8 cellular contexts compared by ENCODE assay signal in genomic region chr6:25279748-25280616, GRCh38. TPM values are rescaled to one million over a fixed set of nuclear protein-coding genes. Genes with fewer than 3 reads are reported as not detected.
DNase-seq lines count a peak whose midpoint lies in the region; ATAC-seq, FAIRE-seq and TF ChIP-seq lines count a peak whose summit lies in the region.

No MANE protein-coding gene starts in this region.

- H3K4me1 Mint-ChIP-seq in GM23338: peaks cover 37% of the 10 kb centered on the region
- peaks cover 30% of the 10 kb centered on the region for H3K4me1 Mint-ChIP-seq in stimulated activated memory B cell treated with anti-CD40 and anti-IgM and Interleukin-4, amounts not matched to agents 10 μg/mL and 1 μg/mL and 100 μg/mL, for 72 hours

- H3F3A ChIP-seq in GM23338 (replicated peaks; ENCODE audit: low read depth): 0 out of 2 replicates have a peak, but pooled peaks cover 6% of the 10 kb centered on the region

- no peaks in the 10 kb centered on the region for H3K27me3 ChIP-seq in GM23338 (ENCODE audit: insufficient read depth)
- H3K27me3 ChIP-seq in SJCRH30: no peaks in the 10 kb centered on the region
- no peaks in the 10 kb centered on the region for H3K27me3 ChIP-seq in bronchial epithelial cell (ENCODE audit: control insufficient read depth, insufficient read depth, low read length)

- TF ChIP-seq CTCF in C4-2B (conservative IDR thresholded peaks at IDR 0.05) (no peak), GM23338 (conservative IDR thresholded peaks at IDR 0.05; ENCODE audit: low read depth in 2 of 2) (no peak), bronchial epithelial cell (IDR thresholded peaks at IDR 0.05; ENCODE audit: insufficient read depth, low read length, severe bottlenecking) (no peak)

- H2AFZ ChIP-seq in GM23338: peak overlapping the region; percentile 79

- H3K9me3 ChIP-seq in SJCRH30 (replicated peaks): no peaks in the 10 kb centered on the region

- DNase-seq in GM23338 (ENCODE audit: low spot score) (peak; percentile 89), SJCRH30 (no peak), bronchial epithelial cell (ENCODE audit: low read depth) (no peak), left lobe of liver (ENCODE audit: low spot score) (peak; percentile 46), SIG-M5 treated with dmso at 0.1 percent for 504 hours (lab: John Stamatoyannopoulos, UW; ENCODE audit: unreplicated experiment) (no peak)

- no peaks in the 10 kb centered on the region for H3K9me3 Mint-ChIP-seq in GM23338
- H3K9me3 Mint-ChIP-seq in stimulated activated memory B cell treated with anti-CD40 and anti-IgM and Interleukin-4, amounts not matched to agents 10 μg/mL and 1 μg/mL and 100 μg/mL, for 72 hours: no peaks in the 10 kb centered on the region

- no peak for FAIRE-seq in bronchial epithelial cell (lab: Jason Lieb, UNC)

- ATAC-seq in GM23338 (peak; percentile 58), left lobe of liver (peak; percentile 16), GM21390 (IDR thresholded peaks at IDR 0.05; ENCODE audit: unreplicated experiment) (no peak)
- peak; percentile 44 for ATAC-seq in stimulated activated memory B cell treated with anti-CD40 and anti-IgM and Interleukin-4, amounts not matched to agents 10 μg/mL and 1 μg/mL and 100 μg/mL, for 72 hours

- peaks cover 50% of the 10 kb centered on the region for H3K79me2 ChIP-seq in GM23338 (replicated peaks; ENCODE audit: insufficient read depth)

- H3K4me3 Mint-ChIP-seq in GM23338: peak overlapping the region; percentile 95
- peak overlapping the region; percentile 85 for H3K4me3 Mint-ChIP-seq in stimulated activated memory B cell treated with anti-CD40 and anti-IgM and Interleukin-4, amounts not matched to agents 10 μg/mL and 1 μg/mL and 100 μg/mL, for 72 hours

- H3K36me3 ChIP-seq in GM23338 (ENCODE audit: insufficient read depth) (no peaks in the 10 kb centered on the region), SJCRH30 (no peaks in the 10 kb centered on the region), bronchial epithelial cell (ENCODE audit: control insufficient read depth, insufficient read depth, low read length) (no peaks in the 10 kb centered on the region)

- no peaks in the 10 kb centered on the region for H3K9me2 ChIP-seq in GM23338 (ENCODE audit: insufficient read depth)

- H3K27ac Mint-ChIP-seq in GM23338: peak overlapping the region; percentile 94
- H3K27ac Mint-ChIP-seq in stimulated activated memory B cell treated with anti-CD40 and anti-IgM and Interleukin-4, amounts not matched to agents 10 μg/mL and 1 μg/mL and 100 μg/mL, for 72 hours: peak overlapping the region; percentile 72

- peaks cover 15% of the 10 kb centered on the region for H3K27me3 Mint-ChIP-seq in GM23338 (ENCODE audit: insufficient read depth, low read depth, poor library complexity)
- peaks cover 1% of the 10 kb centered on the region for H3K27me3 Mint-ChIP-seq in stimulated activated memory B cell treated with anti-CD40 and anti-IgM and Interleukin-4, amounts not matched to agents 10 μg/mL and 1 μg/mL and 100 μg/mL, for 72 hours

- H4K20me1 ChIP-seq in GM23338 (replicated peaks; ENCODE audit: insufficient read depth): 0 out of 2 replicates have a peak, but pooled peaks cover 5% of the 10 kb centered on the region

- H3K4me3 ChIP-seq in GM23338 (peak overlapping the region; percentile 92), SJCRH30 (peak overlapping the region; percentile 65; the same call in 1 of the 2 replicates), bronchial epithelial cell (ENCODE audit: low read depth, low read length) (peak overlapping the region; percentile 82)

- peak overlapping the region; percentile 84 for H3K4me2 ChIP-seq in GM23338

- H3K27ac ChIP-seq in C4-2B: peak overlapping the region; percentile 85
- peak overlapping the region; percentile 93 for H3K27ac ChIP-seq in GM23338 (ENCODE audit: low read depth)
- H3K27ac ChIP-seq in SJCRH30: no peak overlapping the region

- H3K4me1 ChIP-seq in GM23338 (ENCODE audit: insufficient read depth): peaks cover 28% of the 10 kb centered on the region
- H3K4me1 ChIP-seq in SJCRH30: no peaks in the 10 kb centered on the region

- peaks cover 1% of the 10 kb centered on the region; the same call in 2 of the 3 replicates for H3K36me3 Mint-ChIP-seq in GM23338 (ENCODE audit: low read depth)
- H3K36me3 Mint-ChIP-seq in stimulated activated memory B cell treated with anti-CD40 and anti-IgM and Interleukin-4, amounts not matched to agents 10 μg/mL and 1 μg/mL and 100 μg/mL, for 72 hours: no peaks in the 10 kb centered on the region

TF ChIP-seq in GM23338, 12 proteins besides CTCF, POLR2A, EP300 and RAD21 (continues in another document):
- TF ChIP-seq EZH2 (IDR thresholded peaks at IDR 0.05; ENCODE audit: low read depth, unreplicated experiment) (no peak), EZH2phosphoT487 (IDR thresholded peaks at IDR 0.05; ENCODE audit: unreplicated experiment) (no peak), REST (IDR thresholded peaks at IDR 0.05; ENCODE audit: unreplicated experiment) (no peak), POLR2AphosphoS5 (IDR thresholded peaks at IDR 0.05; ENCODE audit: low read depth) (peak; percentile 53), JUNB (IDR thresholded peaks at IDR 0.05; ENCODE audit: unreplicated experiment) (no peak), CREB1 (CRISPR knock-in tag; IDR thresholded peaks at IDR 0.05; ENCODE audit: low read depth) (peak; percentile 29; the same call in 1 of the 2 replicates), ZNF114 (CRISPR knock-in tag; IDR thresholded peaks at IDR 0.05) (no peak), NANOG (IDR thresholded peaks at IDR 0.05; ENCODE audit: borderline replicate concordance) (no peak)
- TF ChIP-seq, protein P1, sequence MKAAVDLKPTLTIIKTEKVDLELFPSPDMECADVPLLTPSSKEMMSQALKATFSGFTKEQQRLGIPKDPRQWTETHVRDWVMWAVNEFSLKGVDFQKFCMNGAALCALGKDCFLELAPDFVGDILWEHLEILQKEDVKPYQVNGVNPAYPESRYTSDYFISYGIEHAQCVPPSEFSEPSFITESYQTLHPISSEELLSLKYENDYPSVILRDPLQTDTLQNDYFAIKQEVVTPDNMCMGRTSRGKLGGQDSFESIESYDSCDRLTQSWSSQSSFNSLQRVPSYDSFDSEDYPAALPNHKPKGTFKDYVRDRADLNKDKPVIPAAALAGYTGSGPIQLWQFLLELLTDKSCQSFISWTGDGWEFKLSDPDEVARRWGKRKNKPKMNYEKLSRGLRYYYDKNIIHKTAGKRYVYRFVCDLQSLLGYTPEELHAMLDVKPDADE (IDR thresholded peaks at IDR 0.05): peak; percentile 68

RNA-seq across cellular contexts. Expression of gene CARMIL1, which starts 0.8 kb away (rescaled TPM):
- 38.2 and 43.2 TPM in 2 replicates for total RNA-seq in GM23338 (2014; rRNA removed; shearing (Covaris generic))
- 64.2 and 66.9 TPM in 2 replicates for polyA plus RNA-seq in GM23338 (2016; fragmentation: Nextera tagmentation; extraction: Ambion mirVana)
- 0.43 and 0.73 TPM in 2 replicates for total RNA-seq in SJCRH30 (2014; rRNA removed; shearing (Covaris generic))
- total RNA-seq in bronchial epithelial cell (12.1 and 13.7 TPM in 2 replicates), left lobe of liver (4.0 TPM)

Comparison
In these comparisons a context has a peak if more than half of its experiments do, and no peak if none do; other contexts are left out.
1. DNase-seq: peak in GM23338 (single experiment) and left lobe of liver (single experiment); none in SJCRH30 (0 of 2), bronchial epithelial cell (single experiment) and SIG-M5 treated with dmso at 0.1 percent for 504 hours (single experiment).
2. Peak in every context shown above with its lines, with median percentiles within 50 percentile points of each other: H3K4me3 ChIP-seq.